Comparison of ENCODE assay signal across 8 cellular contexts in the genomic region with DNA sequence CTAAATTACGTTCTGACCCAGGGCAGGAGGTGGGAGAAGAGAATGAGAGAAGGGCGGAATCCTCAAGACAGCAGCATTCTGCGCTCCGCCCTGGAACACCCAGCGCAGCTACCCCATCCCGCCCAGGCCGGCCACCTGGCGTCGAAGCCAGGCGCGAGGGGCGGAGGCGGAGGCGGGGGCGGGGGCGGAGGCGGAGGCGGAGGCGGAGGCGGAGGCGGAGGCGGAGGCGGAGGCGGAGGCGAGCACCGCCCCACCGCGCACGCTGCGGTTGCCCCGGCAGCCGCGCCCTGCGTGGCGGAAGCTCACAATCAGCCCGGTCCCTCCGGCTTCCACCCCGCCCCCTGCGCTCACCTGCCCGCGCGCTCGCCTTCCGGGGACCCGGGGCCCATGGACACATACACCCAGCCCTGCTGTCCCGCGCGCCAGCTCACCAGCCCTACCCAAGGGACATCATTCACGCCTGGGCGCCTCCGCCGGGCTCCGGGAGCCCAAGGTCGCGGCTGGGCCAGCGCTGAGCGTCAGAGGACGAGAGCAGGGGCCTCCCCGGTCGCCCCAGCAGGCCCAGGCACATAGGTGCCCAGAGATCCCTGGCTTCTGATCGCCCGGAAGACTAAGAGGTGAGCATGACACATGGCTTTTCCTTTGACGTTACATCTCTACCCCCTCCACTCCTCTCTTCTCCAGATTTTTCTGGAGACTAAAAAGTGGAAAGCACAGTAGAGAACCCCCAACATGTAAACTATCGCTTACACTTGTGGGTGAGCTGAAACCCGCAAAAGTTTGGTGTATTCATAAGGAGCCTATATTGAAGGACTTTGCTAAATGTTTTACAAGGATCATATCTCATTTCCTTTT. TPM values are rescaled to one million over a fixed set of nuclear protein-coding genes. Genes with fewer than 3 reads are reported as not detected.
DNase-seq lines count a peak whose midpoint lies in the region; ATAC-seq and TF ChIP-seq lines count a peak whose summit lies in the region.

A gene (plus strand): TSS at position 271 of the 855 bp plus-strand sequence. CDS start 3,315 bp downstream, outside the sequence.

- no peaks in the 10 kb centered on the region for H3K9me3 ChIP-seq in effector memory CD4-positive, alpha-beta T cell (ENCODE audit: control insufficient read depth, low read length)

- no peak for TF ChIP-seq CTCF in activated CD8-positive, alpha-beta T cell treated with anti-CD3 and anti-CD28 coated beads for 36 hours (IDR thresholded peaks at IDR 0.05)

- H3K4me3 ChIP-seq in effector memory CD4-positive, alpha-beta T cell (ENCODE audit: insufficient read depth, low read depth, low read length, poor library complexity, severe bottlenecking): peak within 1 kb of the TSS; percentile 55

- CTCF ChIA-PET in activated CD8-positive, alpha-beta T cell treated with anti-CD3 and anti-CD28 coated beads for 36 hours (lab: Charles Lee): interaction anchor here (1.3 kb wide), 1 partner anchor 55 kb away, joined by 4 read pairs; no protein-coding TSS in a partner anchor

- peaks cover 3% of the 10 kb centered on the region for H3K4me1 Mint-ChIP-seq in activated CD8-positive, alpha-beta T cell treated with anti-CD3 and anti-CD28 coated beads for 36 hours (ENCODE audit: low read depth)

- DNase-seq in AML-193 (lab: John Stamatoyannopoulos, UW) (peak; percentile 11 to 18), GM19240 (ENCODE audit: insufficient read length, low spot score) (peak; percentile 8), NCI-H510A (lab: John Stamatoyannopoulos, UW) (peak; percentile 95), lung microvascular endothelial cell (ENCODE audit: low read depth in 2 of 2) (peak; percentile 53 to 69)
- peak; percentile 52 for DNase-seq in activated CD8-positive, alpha-beta T cell treated with anti-CD3 and anti-CD28 coated beads for 36 hours
- peak; percentile 71 to 76 (median 72) for DNase-seq in effector memory CD4-positive, alpha-beta T cell
- peak; percentile 9 to 49 (median 38) for DNase-seq in stimulated activated CD4-positive, alpha-beta T cell treated with anti-CD3 and anti-CD28 coated beads, TNF-alpha, amount 100 ng/mL, for 48 hours (ENCODE audit: low read depth in 3 of 3)

- POLR2A ChIA-PET in activated CD8-positive, alpha-beta T cell treated with anti-CD3 and anti-CD28 coated beads for 36 hours (lab: Charles Lee): interaction anchor here (0.7 kb wide), 1 partner anchor 56 kb away, joined by 3 read pairs; no protein-coding TSS in a partner anchor

- H3K9me3 Mint-ChIP-seq in activated CD8-positive, alpha-beta T cell treated with anti-CD3 and anti-CD28 coated beads for 36 hours: no peaks in the 10 kb centered on the region

- intact Hi-C loops in activated CD8-positive, alpha-beta T cell treated with anti-CD3 and anti-CD28 coated beads for 36 hours (cut with micrococcal nuclease): no loop called here

- H3K4me3 Mint-ChIP-seq in activated CD8-positive, alpha-beta T cell treated with anti-CD3 and anti-CD28 coated beads for 36 hours: peak within 1 kb of the TSS; percentile 31

- H3K36me3 ChIP-seq in effector memory CD4-positive, alpha-beta T cell (ENCODE audit: control insufficient read depth, insufficient read depth, low read length): peaks cover 5% of the 10 kb centered on the region

- H3K36me3 Mint-ChIP-seq in activated CD8-positive, alpha-beta T cell treated with anti-CD3 and anti-CD28 coated beads for 36 hours (ENCODE audit: low read depth): no peaks in the 10 kb centered on the region

- peaks cover 6% of the 10 kb centered on the region for H3K4me1 ChIP-seq in effector memory CD4-positive, alpha-beta T cell (ENCODE audit: control insufficient read depth, insufficient read depth, low read length, poor library complexity, severe bottlenecking)

- H3K27me3 Mint-ChIP-seq in activated CD8-positive, alpha-beta T cell treated with anti-CD3 and anti-CD28 coated beads for 36 hours: peaks cover 7% of the 10 kb centered on the region

- H3K27ac Mint-ChIP-seq in activated CD8-positive, alpha-beta T cell treated with anti-CD3 and anti-CD28 coated beads for 36 hours: no peak within 1 kb of the TSS

- no peaks in the 10 kb centered on the region for H3K27me3 ChIP-seq in effector memory CD4-positive, alpha-beta T cell (replicated peaks; ENCODE audit: control insufficient read depth, insufficient read depth, low read length, poor library complexity, severe bottlenecking)

- peak; percentile 97 for ATAC-seq in HG03457 (IDR thresholded peaks at IDR 0.05; ENCODE audit: unreplicated experiment)
- peak; percentile 83 for ATAC-seq in activated CD8-positive, alpha-beta T cell treated with anti-CD3 and anti-CD28 coated beads for 36 hours

- peak within 1 kb of the TSS; percentile 56 for H3K27ac ChIP-seq in effector memory CD4-positive, alpha-beta T cell (ENCODE audit: insufficient read depth, low read length, poor library complexity, severe bottlenecking)

RNA-seq across cellular contexts. Expression of the gene that starts here (rescaled TPM):
- under 1 TPM; 0.45 to 0.58 TPM for total RNA-seq in activated CD8-positive, alpha-beta T cell treated with anti-CD3 and anti-CD28 coated beads for 36 hours
- 0.65 and 0.99 TPM in 2 replicates for total RNA-seq in lung microvascular endothelial cell

Comparison
In these comparisons a context has a peak if more than half of its experiments do, and no peak if none do; other contexts are left out.
1. Peak in every context shown above with its lines: DNase-seq, ATAC-seq, H3K4me3 ChIP-seq and H3K27ac ChIP-seq.
2. Peak in DNase-seq and ATAC-seq in activated CD8-positive, alpha-beta T cell treated with anti-CD3 and anti-CD28 coated beads for 36 hours; RNA of the gene not detected or under 1 TPM.
3. Peak in DNase-seq in lung microvascular endothelial cell; RNA of the gene not detected or under 1 TPM.
4. DNase-seq: peak in every context shown above with its lines; median percentile 95 in NCI-H510A; 72 in effector memory CD4-positive, alpha-beta T cell; 61 in lung microvascular endothelial cell; 52 in activated CD8-positive, alpha-beta T cell treated with anti-CD3 and anti-CD28 coated beads for 36 hours; 38 in stimulated activated CD4-positive, alpha-beta T cell treated with anti-CD3 and anti-CD28 coated beads, TNF-alpha, amount 100 ng/mL, for 48 hours; 14 in AML-193; 8 in GM19240.